16 cellular contexts compared by ENCODE assay signal in genomic region chr7:155477469-155477868, GRCh38. TPM values are rescaled to one million over a fixed set of nuclear protein-coding genes. Genes with fewer than 3 reads are reported as not detected.
DNase-seq lines count a peak whose midpoint lies in the region; ATAC-seq and TF ChIP-seq lines count a peak whose summit lies in the region.
"Had no signal": no experiment of that assay in that cellular context is flagged by ENCODE, and none has a peak within 500 bp of the region (broad histone marks: within the 10 kb centered on the region; RNA-seq: fewer than 3 reads in every experiment).

No MANE protein-coding gene starts in this region.

- no peaks in the 10 kb centered on the region for H3K9me3 ChIP-seq in osteoblast (ENCODE audit: low read depth, low read length)
- H3K9me3 ChIP-seq: SJSA1 had no signal

- H3K36me3 ChIP-seq in osteoblast (ENCODE audit: insufficient read depth, low read length) = no peaks in the 10 kb centered on the region
- H3K36me3 ChIP-seq: SJSA1, upper lobe of left lung had no signal

- H3K27ac ChIP-seq in osteoblast (ENCODE audit: low read depth, low read length) = no peak overlapping the region
- H3K27ac ChIP-seq: SJSA1, upper lobe of left lung had no signal

- TF ChIP-seq CTCF in GM12864 (IDR thresholded peaks at IDR 0.05; ENCODE audit: low read depth, low read length, missing control alignments) (no peak), osteoblast (IDR thresholded peaks at IDR 0.05; ENCODE audit: extremely low read depth, low read depth, low read length) (no peak)

- H3K4me1 ChIP-seq in osteoblast (ENCODE audit: insufficient read depth, low read length) = no peaks in the 10 kb centered on the region
- H3K4me1 ChIP-seq: SJSA1 had no signal

- H3K4me2 ChIP-seq in osteoblast (ENCODE audit: insufficient read depth, low read length) = no peak overlapping the region

- H3K4me3 ChIP-seq in GM12864 (ENCODE audit: low read depth, low read length) (no peak overlapping the region), osteoblast (ENCODE audit: insufficient read depth, low read length) (no peak overlapping the region)
- H3K4me3 ChIP-seq: SJSA1, upper lobe of left lung had no signal

- peaks cover 20% of the 10 kb centered on the region for H3K27me3 ChIP-seq in osteoblast (ENCODE audit: insufficient read depth, low read length)

- ATAC-seq in GM19035 (IDR thresholded peaks at IDR 0.05; ENCODE audit: unreplicated experiment) (peak; percentile 95), HG02610 (IDR thresholded peaks at IDR 0.05; ENCODE audit: unreplicated experiment) (peak; percentile 92), HG03342 (IDR thresholded peaks at IDR 0.05; ENCODE audit: unreplicated experiment) (peak; percentile 91)

- DNase-seq in GM12864 (ENCODE audit: low read depth) (peak; percentile 16), osteoblast (ENCODE audit: insufficient read length, low spot score, missing footprints) (no peak), dermis blood vessel endothelial cell (no peak)
- no peak for DNase-seq in stimulated activated CD4-positive, alpha-beta T cell treated with anti-CD3 and anti-CD28 coated beads, Interleukin-2, amount 100 ng/mL, for 24 hours
- DNase-seq in NK-92 treated with Interleukin-12 subunit alpha and Interleukin-12 subunit beta, amount 100 ng/mL, for 24 hours (lab: John Stamatoyannopoulos, UW) = no peak
- DNase-seq: amygdala, hippocampal formation, NCI-H510A treated with DMSO at 0.1 percent for 48 hours, retina, upper lobe of left lung had no signal

- H3K79me2 ChIP-seq in osteoblast (ENCODE audit: insufficient read depth, low read length) = no peaks in the 10 kb centered on the region

- H2AFZ ChIP-seq in osteoblast (ENCODE audit: low read length) = no peak overlapping the region

- H4K20me1 ChIP-seq in osteoblast (ENCODE audit: insufficient read depth, low read length) = no peaks in the 10 kb centered on the region

RNA-seq across cellular contexts. Expression of gene EN2, which starts 19.5 kb away (rescaled TPM):
- total RNA-seq in osteoblast = under 0.01 TPM in 1 of 2 replicates, not detected in the other
- not detected in 2 replicates for total RNA-seq in dermis blood vessel endothelial cell
- total RNA-seq: M059J, mesothelial cell of epicardium, upper lobe of left lung had no signal
